Comparison of ENCODE assay signal across 3 cellular contexts in genomic region chr5:5504325-5504724, GRCh38.
"Had no signal": no experiment of that assay in that cellular context is flagged by ENCODE, and none has a peak within 500 bp of the region (broad histone marks: within the 10 kb centered on the region; RNA-seq: fewer than 3 reads in every experiment).

No MANE protein-coding gene starts in this region.

- H3K4me3 ChIP-seq: GM12878 had no signal

- ATAC-seq: GM12878 had no signal

- DNase-seq: GDM1, GF-D8 had no signal
